ENCODE assay signal across 8 cellular contexts in genomic region chr6:138396709-138397108, GRCh38. TPM values are rescaled to one million over a fixed set of nuclear protein-coding genes. Genes with fewer than 3 reads are reported as not detected.
"Had no signal": no experiment of that assay in that cellular context is flagged by ENCODE, and none has a peak within 500 bp of the region (broad histone marks: within the 10 kb centered on the region; RNA-seq: fewer than 3 reads in every experiment).

No MANE protein-coding gene starts in this region.

- FAIRE-seq: H54, HTR-8/SVneo had no signal

- DNase-seq: GOT3, H9, KBM-7 had no signal

- H3K27ac ChIP-seq: KMS-11 had no signal

- H3K4me2 ChIP-seq: KMS-11 had no signal

- H3K9ac ChIP-seq: KMS-11 had no signal

RNA-seq across cellular contexts. Expression of gene SMIM28, which starts 19.0 kb away (rescaled TPM):
- total RNA-seq: H9, HT-29, IMR-90 had no signal
- polyA plus RNA-seq: IMR-90 had no signal
